Comparison of ENCODE assay signal across 1 cellular context in the genomic region with DNA sequence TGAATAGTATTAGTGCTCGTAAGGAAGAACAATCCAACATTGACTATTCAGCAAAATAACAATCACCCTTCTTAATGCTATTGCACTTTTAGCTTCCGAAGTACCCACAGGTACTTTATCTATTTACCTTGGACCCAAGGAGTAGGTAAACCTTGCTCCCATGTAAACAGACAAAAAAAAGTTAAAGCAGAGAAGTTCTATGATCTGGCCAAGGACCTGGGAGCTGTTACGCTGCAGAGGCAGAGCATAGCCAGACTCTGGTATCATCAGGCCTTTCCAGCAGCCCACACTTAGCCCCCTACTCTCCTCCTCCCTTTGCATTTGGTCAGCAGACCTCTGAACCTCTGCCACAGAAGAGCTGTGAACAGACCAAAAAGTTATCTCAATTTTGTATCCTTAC.
TF ChIP-seq lines count a peak whose summit lies in the region.

No MANE protein-coding gene starts in this region.

TF ChIP-seq in GM23338, 12 proteins besides CTCF, POLR2A, EP300 and RAD21 (continued from another document):
- TF ChIP-seq, protein P1, sequence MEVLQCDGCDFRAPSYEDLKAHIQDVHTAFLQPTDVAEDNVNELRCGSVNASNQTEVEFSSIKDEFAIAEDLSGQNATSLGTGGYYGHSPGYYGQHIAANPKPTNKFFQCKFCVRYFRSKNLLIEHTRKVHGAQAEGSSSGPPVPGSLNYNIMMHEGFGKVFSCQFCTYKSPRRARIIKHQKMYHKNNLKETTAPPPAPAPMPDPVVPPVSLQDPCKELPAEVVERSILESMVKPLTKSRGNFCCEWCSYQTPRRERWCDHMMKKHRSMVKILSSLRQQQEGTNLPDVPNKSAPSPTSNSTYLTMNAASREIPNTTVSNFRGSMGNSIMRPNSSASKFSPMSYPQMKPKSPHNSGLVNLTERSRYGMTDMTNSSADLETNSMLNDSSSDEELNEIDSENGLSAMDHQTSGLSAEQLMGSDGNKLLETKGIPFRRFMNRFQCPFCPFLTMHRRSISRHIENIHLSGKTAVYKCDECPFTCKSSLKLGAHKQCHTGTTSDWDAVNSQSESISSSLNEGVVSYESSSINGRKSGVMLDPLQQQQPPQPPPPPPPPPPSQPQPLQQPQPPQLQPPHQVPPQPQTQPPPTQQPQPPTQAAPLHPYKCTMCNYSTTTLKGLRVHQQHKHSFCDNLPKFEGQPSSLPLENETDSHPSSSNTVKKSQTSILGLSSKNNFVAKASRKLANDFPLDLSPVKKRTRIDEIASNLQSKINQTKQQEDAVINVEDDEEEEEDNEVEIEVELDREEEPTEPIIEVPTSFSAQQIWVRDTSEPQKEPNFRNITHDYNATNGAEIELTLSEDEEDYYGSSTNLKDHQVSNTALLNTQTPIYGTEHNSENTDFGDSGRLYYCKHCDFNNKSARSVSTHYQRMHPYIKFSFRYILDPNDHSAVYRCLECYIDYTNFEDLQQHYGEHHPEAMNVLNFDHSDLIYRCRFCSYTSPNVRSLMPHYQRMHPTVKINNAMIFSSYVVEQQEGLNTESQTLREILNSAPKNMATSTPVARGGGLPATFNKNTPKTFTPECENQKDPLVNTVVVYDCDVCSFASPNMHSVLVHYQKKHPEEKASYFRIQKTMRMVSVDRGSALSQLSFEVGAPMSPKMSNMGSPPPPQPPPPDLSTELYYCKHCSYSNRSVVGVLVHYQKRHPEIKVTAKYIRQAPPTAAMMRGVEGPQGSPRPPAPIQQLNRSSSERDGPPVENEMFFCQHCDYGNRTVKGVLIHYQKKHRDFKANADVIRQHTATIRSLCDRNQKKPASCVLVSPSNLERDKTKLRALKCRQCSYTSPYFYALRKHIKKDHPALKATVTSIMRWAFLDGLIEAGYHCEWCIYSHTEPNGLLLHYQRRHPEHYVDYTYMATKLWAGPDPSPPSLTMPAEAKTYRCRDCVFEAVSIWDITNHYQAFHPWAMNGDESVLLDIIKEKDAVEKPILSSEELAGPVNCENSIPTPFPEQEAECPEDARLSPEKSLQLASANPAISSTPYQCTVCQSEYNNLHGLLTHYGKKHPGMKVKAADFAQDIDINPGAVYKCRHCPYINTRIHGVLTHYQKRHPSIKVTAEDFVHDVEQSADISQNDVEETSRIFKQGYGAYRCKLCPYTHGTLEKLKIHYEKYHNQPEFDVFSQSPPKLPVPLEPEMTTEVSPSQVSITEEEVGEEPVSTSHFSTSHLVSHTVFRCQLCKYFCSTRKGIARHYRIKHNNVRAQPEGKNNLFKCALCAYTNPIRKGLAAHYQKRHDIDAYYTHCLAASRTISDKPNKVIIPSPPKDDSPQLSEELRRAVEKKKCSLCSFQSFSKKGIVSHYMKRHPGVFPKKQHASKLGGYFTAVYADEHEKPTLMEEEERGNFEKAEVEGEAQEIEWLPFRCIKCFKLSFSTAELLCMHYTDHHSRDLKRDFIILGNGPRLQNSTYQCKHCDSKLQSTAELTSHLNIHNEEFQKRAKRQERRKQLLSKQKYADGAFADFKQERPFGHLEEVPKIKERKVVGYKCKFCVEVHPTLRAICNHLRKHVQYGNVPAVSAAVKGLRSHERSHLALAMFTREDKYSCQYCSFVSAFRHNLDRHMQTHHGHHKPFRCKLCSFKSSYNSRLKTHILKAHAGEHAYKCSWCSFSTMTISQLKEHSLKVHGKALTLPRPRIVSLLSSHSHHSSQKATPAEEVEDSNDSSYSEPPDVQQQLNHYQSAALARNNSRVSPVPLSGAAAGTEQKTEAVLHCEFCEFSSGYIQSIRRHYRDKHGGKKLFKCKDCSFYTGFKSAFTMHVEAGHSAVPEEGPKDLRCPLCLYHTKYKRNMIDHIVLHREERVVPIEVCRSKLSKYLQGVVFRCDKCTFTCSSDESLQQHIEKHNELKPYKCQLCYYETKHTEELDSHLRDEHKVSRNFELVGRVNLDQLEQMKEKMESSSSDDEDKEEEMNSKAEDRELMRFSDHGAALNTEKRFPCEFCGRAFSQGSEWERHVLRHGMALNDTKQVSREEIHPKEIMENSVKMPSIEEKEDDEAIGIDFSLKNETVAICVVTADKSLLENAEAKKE (CRISPR knock-in tag; IDR thresholded peaks at IDR 0.05) = no peak
- TF ChIP-seq EZH2 (IDR thresholded peaks at IDR 0.05; ENCODE audit: low read depth, unreplicated experiment) (no peak), JUNB (IDR thresholded peaks at IDR 0.05; ENCODE audit: unreplicated experiment) (no peak), CREB1 (CRISPR knock-in tag; IDR thresholded peaks at IDR 0.05; ENCODE audit: low read depth) (no peak), REST (IDR thresholded peaks at IDR 0.05; ENCODE audit: unreplicated experiment) (no peak), ZNF114 (CRISPR knock-in tag; IDR thresholded peaks at IDR 0.05) (no peak), EZH2phosphoT487 (IDR thresholded peaks at IDR 0.05; ENCODE audit: unreplicated experiment) (no peak), POLR2AphosphoS5 (IDR thresholded peaks at IDR 0.05; ENCODE audit: low read depth) (no peak)
